In the genomic region with DNA sequence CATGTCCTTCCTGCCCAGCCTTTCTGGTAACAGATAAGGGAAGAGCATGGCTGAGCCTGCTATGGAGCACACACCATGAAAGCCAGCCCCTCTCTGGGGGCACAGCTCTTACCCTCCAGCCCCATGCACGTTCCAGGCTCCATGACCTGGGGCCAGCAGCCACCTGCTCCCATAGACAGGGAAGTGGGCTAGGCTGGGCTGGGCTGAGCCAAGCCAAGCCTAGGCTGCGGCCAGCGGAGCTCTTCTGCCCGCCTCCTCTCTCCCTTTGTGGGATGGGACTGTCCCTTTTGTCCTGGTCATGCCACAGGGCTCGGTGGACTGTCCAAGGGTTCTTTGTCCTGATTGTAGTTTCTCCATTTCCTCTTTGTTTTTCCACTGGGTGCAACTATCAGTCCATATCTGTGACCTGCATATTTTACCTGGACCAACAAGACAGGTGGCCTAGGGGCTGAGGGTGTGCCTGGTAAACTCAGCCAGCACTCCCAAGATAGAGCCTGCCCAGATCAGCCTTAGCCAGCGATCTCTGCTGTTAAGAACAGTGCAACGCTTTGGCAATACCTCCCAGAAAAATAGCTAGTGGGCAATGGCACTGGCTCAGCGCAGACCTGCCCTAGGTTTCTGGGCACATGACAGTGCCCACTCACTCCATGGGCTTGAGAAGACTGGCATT, we compare ENCODE assay signal across 29 cellular contexts.
DNase-seq lines count a peak whose midpoint lies in the region; ATAC-seq and TF ChIP-seq lines count a peak whose summit lies in the region.
"Had no signal": no experiment of that assay in that cellular context is flagged by ENCODE, and none has a peak within 500 bp of the region (broad histone marks: within the 10 kb centered on the region; RNA-seq: fewer than 3 reads in every experiment).

No MANE protein-coding gene starts in this region.

- H3K27ac ChIP-seq in GM23338 (ENCODE audit: low read depth) (no peak overlapping the region), mesenchymal stem cell (ENCODE audit: low read length, poor library complexity, severe bottlenecking) (no peak overlapping the region), skeletal muscle tissue (ENCODE audit: low read depth, low read length) (peak overlapping the region; percentile 25)
- H3K27ac ChIP-seq: cardiac muscle cell, esophagus squamous epithelium, KMS-11, SK-N-MC, thyroid gland had no signal

- intact Hi-C loops in Right ventricle myocardium superior (cut with DNase I): no loop called here

- H3K36me3 Mint-ChIP-seq in GM23338 (ENCODE audit: low read depth): peaks cover 7% of the 10 kb centered on the region; the same call in 2 of the 3 replicates
- H3K36me3 Mint-ChIP-seq: activated naive CD8-positive, alpha-beta T cell; natural killer cell had no signal

- H3K23ac ChIP-seq in mesenchymal stem cell (ENCODE audit: low read length in 2 of 2): no peak overlapping the region

- H2BK12ac ChIP-seq in mesenchymal stem cell (ENCODE audit: low read length in 2 of 2): no peak overlapping the region

- no peak overlapping the region for H3K14ac ChIP-seq in mesenchymal stem cell (ENCODE audit: low read length in 2 of 2)

- H3K4me3 ChIP-seq in GM23338: no peak overlapping the region
- no peak overlapping the region for H3K4me3 ChIP-seq in mesenchymal stem cell (ENCODE audit: insufficient read depth in 1 of 2, low read depth in 1 of 2, low read length in 2 of 2)
- no peak overlapping the region for H3K4me3 ChIP-seq in skeletal muscle tissue (ENCODE audit: low read length in 3 of 3)
- H3K4me3 ChIP-seq: cardiac muscle cell, esophagus squamous epithelium, SK-N-MC, thyroid gland had no signal

- DNase-seq in GM23338 (ENCODE audit: low spot score): no peak
- no peak for DNase-seq in Right ventricle myocardium superior
- no peak for DNase-seq in mesenchymal stem cell
- no peak for DNase-seq in activated CD4-positive, alpha-beta T cell treated with anti-CD3 and anti-CD28 coated beads, Interleukin-2, amount 50 U/mL, for 1 hour
- DNase-seq in pons (ENCODE audit: low spot score): no peak
- DNase-seq in activated effector memory CD4-positive, alpha-beta T cell treated with Interleukin-2 at 50 U/mL for 16 hours: no peak
- DNase-seq in dedifferentiated amniotic fluid mesenchymal stem cell (ENCODE audit: extremely low spot score): no peak
- DNase-seq: activated CD4-positive, alpha-beta memory T cell treated with anti-CD3 and anti-CD28 coated beads, Interleukin-2, amount 10 ng/mL, durations not matched to agents 7 days and 5 days; anterior cingulate cortex; DMS153; endodermal cell; esophagus squamous epithelium; midbrain; MM.1S; natural killer cell; NCI-H1417; NCI-H2081; NCI-H345; thyroid gland had no signal

- H3K79me1 ChIP-seq in mesenchymal stem cell (replicated peaks; ENCODE audit: low read length, poor library complexity, severe bottlenecking): peaks cover 38% of the 10 kb centered on the region

- no peak overlapping the region for H2AFZ ChIP-seq in GM23338
- H2AFZ ChIP-seq in mesenchymal stem cell (ENCODE audit: low read depth, low read length): no peak overlapping the region

- TF ChIP-seq CTCF in GM23338 (conservative IDR thresholded peaks at IDR 0.05; ENCODE audit: low read depth in 2 of 2): no peak

- H3K27me3 ChIP-seq in GM23338 (ENCODE audit: insufficient read depth): no peaks in the 10 kb centered on the region
- H3K27me3 ChIP-seq in mesenchymal stem cell (ENCODE audit: control insufficient read depth in 1 of 2, insufficient read depth in 1 of 2, low read length in 2 of 2): no peaks in the 10 kb centered on the region
- H3K27me3 ChIP-seq in skeletal muscle tissue (ENCODE audit: control insufficient read depth in 3 of 3, insufficient read depth in 3 of 3, low read length in 3 of 3): no peaks in the 10 kb centered on the region
- H3K27me3 ChIP-seq: cardiac muscle cell, esophagus squamous epithelium, thyroid gland had no signal

- no peak overlapping the region for H3K4ac ChIP-seq in mesenchymal stem cell (ENCODE audit: low read depth in 1 of 2, low read length in 2 of 2)

- H3K9me3 Mint-ChIP-seq in GM23338: no peaks in the 10 kb centered on the region
- H3K9me3 Mint-ChIP-seq: activated CD4-positive, alpha-beta memory T cell treated with anti-CD3 and anti-CD28 coated beads, Interleukin-2, amount 10 ng/mL, durations not matched to agents 7 days and 5 days; activated T-helper 2 cell treated with anti-CD3 and anti-CD28 coated beads, Interferon-gamma antibody, Interleukin-2, Interleukin-4, amounts not matched to agents 10 μg/mL and 5 μg/mL and 100 μg/mL, durations not matched to agents 14 hours and 24 hours and 36 hours; dendritic cell treated with granulocyte-macrophage colony-stimulating factor and Interleukin-4, amounts not matched to agents 40 ng/mL and 50 ng/mL, for 4 days; endodermal cell; natural killer cell; stimulated activated naive CD8-positive, alpha-beta T cell treated with anti-CD3 and anti-CD28 coated beads, Interleukin-15, Interleukin-2, amounts not matched to agents 100 ng/mL and 50 ng/mL, for 24 hours had no signal

- peak overlapping the region; percentile 21 for H2AK5ac ChIP-seq in mesenchymal stem cell (ENCODE audit: low read length, severe bottlenecking)

- H3K9me2 ChIP-seq in GM23338 (ENCODE audit: insufficient read depth): no peaks in the 10 kb centered on the region

- H3K4me2 ChIP-seq in GM23338: no peak overlapping the region
- H3K4me2 ChIP-seq in mesenchymal stem cell (ENCODE audit: low read length, poor library complexity, severe bottlenecking): no peak overlapping the region
- H3K4me2 ChIP-seq: KMS-11 had no signal

- 94% methylated on average over 8 of the region's 8 CpGs for WGBS in mesenchymal stem cell

- H3K79me2 ChIP-seq in GM23338 (replicated peaks; ENCODE audit: insufficient read depth): peaks cover 89% of the 10 kb centered on the region

- no peaks in the 10 kb centered on the region for H3K9me3 ChIP-seq in mesenchymal stem cell (ENCODE audit: control insufficient read depth, low read length)
- H3K9me3 ChIP-seq in skeletal muscle tissue (ENCODE audit: control insufficient read depth in 3 of 3, low read length in 3 of 3): no peaks in the 10 kb centered on the region
- H3K9me3 ChIP-seq: esophagus squamous epithelium, thyroid gland had no signal

- H3F3A ChIP-seq in GM23338 (replicated peaks; ENCODE audit: low read depth): no peaks in the 10 kb centered on the region

- no peak overlapping the region for H3K4me3 Mint-ChIP-seq in GM23338
- H3K4me3 Mint-ChIP-seq: activated CD4-positive, alpha-beta memory T cell treated with anti-CD3 and anti-CD28 coated beads, Interleukin-2, amount 10 ng/mL, durations not matched to agents 7 days and 5 days; activated naive CD8-positive, alpha-beta T cell; B cell; dendritic cell treated with granulocyte-macrophage colony-stimulating factor and Interleukin-4, amounts not matched to agents 40 ng/mL and 50 ng/mL, for 4 days; endodermal cell; natural killer cell; stimulated activated naive CD8-positive, alpha-beta T cell treated with anti-CD3 and anti-CD28 coated beads, Interleukin-15, Interleukin-2, amounts not matched to agents 100 ng/mL and 50 ng/mL, for 24 hours had no signal

- peaks cover 9% of the 10 kb centered on the region for H3K27me3 Mint-ChIP-seq in GM23338 (ENCODE audit: insufficient read depth, low read depth, poor library complexity)

- H3K18ac ChIP-seq in mesenchymal stem cell (ENCODE audit: low read depth in 1 of 2, low read length in 2 of 2): no peak overlapping the region

- H4K20me1 ChIP-seq in GM23338 (replicated peaks; ENCODE audit: insufficient read depth): peaks cover 26% of the 10 kb centered on the region

- H3K4me1 ChIP-seq in GM23338 (ENCODE audit: insufficient read depth): peaks cover 71% of the 10 kb centered on the region
- H3K4me1 ChIP-seq in mesenchymal stem cell (ENCODE audit: control insufficient read depth, insufficient read depth, low read depth, low read length): peaks cover 15% of the 10 kb centered on the region
- H3K4me1 ChIP-seq in skeletal muscle tissue (ENCODE audit: control insufficient read depth in 3 of 3, insufficient read depth in 3 of 3, low read length in 3 of 3): peaks cover 27 to 39% (median 32%) of the 10 kb centered on the region in 3 donors

- ATAC-seq in GM23338 (peak; percentile 5; the same call in 2 of the 3 replicates), Right ventricle myocardium superior (ENCODE audit: poor library complexity) (peak; percentile 9)
- ATAC-seq: activated CD4-positive, CD25-positive, alpha-beta regulatory T cell treated with anti-CD3 and anti-CD28 coated beads, Interleukin-2, amount 50 U/mL, for 24 hours; natural killer cell had no signal

- no peaks in the 10 kb centered on the region for H3K36me3 ChIP-seq in GM23338 (ENCODE audit: insufficient read depth)
- H3K36me3 ChIP-seq in mesenchymal stem cell (ENCODE audit: control insufficient read depth in 1 of 2, insufficient read depth in 2 of 2, low read depth in 1 of 2, low read length in 2 of 2): no peaks in the 10 kb centered on the region
- H3K36me3 ChIP-seq in skeletal muscle tissue (ENCODE audit: control insufficient read depth in 3 of 3, insufficient read depth in 3 of 3, low read length in 3 of 3): peaks cover 0 to 15% (median 7%) of the 10 kb centered on the region in 3 donors
- H3K36me3 ChIP-seq: cardiac muscle cell, thyroid gland had no signal

- no peak overlapping the region for H2BK15ac ChIP-seq in mesenchymal stem cell (ENCODE audit: low read depth, poor library complexity, severe bottlenecking)

- no peak overlapping the region for H3K9ac ChIP-seq in mesenchymal stem cell (ENCODE audit: low read length)
- peak overlapping the region in 1 of 3 donors; percentile 25 for H3K9ac ChIP-seq in skeletal muscle tissue (ENCODE audit: low read depth in 1 of 3, low read length in 3 of 3)
- H3K9ac ChIP-seq: KMS-11 had no signal

- no peak overlapping the region for H2BK120ac ChIP-seq in mesenchymal stem cell (ENCODE audit: low read depth, low read length)

- H3K4me1 Mint-ChIP-seq in GM23338: peaks cover 81% of the 10 kb centered on the region
- H3K4me1 Mint-ChIP-seq: activated CD4-positive, alpha-beta memory T cell treated with anti-CD3 and anti-CD28 coated beads, Interleukin-2, amount 10 ng/mL, durations not matched to agents 7 days and 5 days; B cell; natural killer cell had no signal

- no peak overlapping the region for H4K8ac ChIP-seq in mesenchymal stem cell (ENCODE audit: low read length)

- peak overlapping the region; percentile 35 for H4K91ac ChIP-seq in mesenchymal stem cell (ENCODE audit: low read length)

- H3K27ac Mint-ChIP-seq in GM23338: no peak overlapping the region
- H3K27ac Mint-ChIP-seq: activated CD4-positive, alpha-beta memory T cell treated with anti-CD3 and anti-CD28 coated beads, Interleukin-2, amount 10 ng/mL, durations not matched to agents 7 days and 5 days; activated naive CD8-positive, alpha-beta T cell; activated T-helper 2 cell treated with anti-CD3 and anti-CD28 coated beads, Interferon-gamma antibody, Interleukin-2, Interleukin-4, amounts not matched to agents 10 μg/mL and 5 μg/mL and 100 μg/mL, durations not matched to agents 14 hours and 24 hours and 36 hours; B cell; dendritic cell treated with granulocyte-macrophage colony-stimulating factor and Interleukin-4, amounts not matched to agents 40 ng/mL and 50 ng/mL, for 4 days; endodermal cell; natural killer cell; stimulated activated naive CD8-positive, alpha-beta T cell treated with anti-CD3 and anti-CD28 coated beads, Interleukin-15, Interleukin-2, amounts not matched to agents 100 ng/mL and 50 ng/mL, for 24 hours had no signal

- H2BK5ac ChIP-seq in mesenchymal stem cell (ENCODE audit: low read depth, low read length, poor library complexity, severe bottlenecking): no peak overlapping the region
